14 cellular contexts compared by ENCODE assay signal in genomic region chr6:109303647-109304283, GRCh38.
A peak's percentile ranks its signal among the peaks of the same experiment; 100 is the strongest.
DNase-seq lines count a peak whose midpoint lies in the region; ATAC-seq, FAIRE-seq and TF ChIP-seq lines count a peak whose summit lies in the region.
"Had no signal": no experiment of that assay in that cellular context is flagged by ENCODE, and none has a peak within 500 bp of the region (broad histone marks: within the 10 kb centered on the region; RNA-seq: fewer than 3 reads in every experiment).

No MANE protein-coding gene starts in this region.

- TF ChIP-seq CTCF in mammary epithelial cell (conservative IDR thresholded peaks at IDR 0.05 in 1 of 2, IDR thresholded peaks at IDR 0.05 in 1 of 2; ENCODE audit: extremely low read depth in 1 of 2, insufficient read depth in 1 of 2, low read depth in 1 of 2, low read length in 2 of 2), result no peak

- BruUV-seq in mammary epithelial cell (replicated peaks; lab: Mats Ljungman, UMichigan), result no TSS peak

- H3K79me1 ChIP-seq in trophoblast cell (ENCODE audit: low read length), result no peaks in the 10 kb centered on the region

- no peak overlapping the region for H3K23ac ChIP-seq in trophoblast cell (ENCODE audit: low read length)

- in situ Hi-C loops in mammary epithelial cell (cut with MboI; ENCODE audit: low sequenced_read_pairs in 2 of 2), result no loop called here
- in situ Hi-C loops in ACHN (cut with HindIII; ENCODE audit: low pct_ligation_motif_present, low pct_unique_long_range_greater_than_20kb, low sequenced_read_pairs), result no loop called here

- intact Hi-C loops in mammary epithelial cell (cut with micrococcal nuclease), result no loop called here

- WGBS in mammary epithelial cell (ENCODE audit: low coverage, missing lambda C conversion rate), result 54% methylated on average over 6 of the region's 6 CpGs
- no CpG with 5 or more reads among the region's 6 CpGs for WGBS in trophoblast cell (ENCODE audit: extremely low coverage, insufficient coverage, insufficient read length)

- peak overlapping the region; percentile 4 for H3K4me3 ChIP-seq in Jurkat, Clone E6-1 (ENCODE audit: low read length)
- H3K4me3 ChIP-seq in mammary epithelial cell (replicated peaks in 1 of 3; ENCODE audit: insufficient read depth in 1 of 3, low read depth in 2 of 3, low read length in 3 of 3), result no peak overlapping the region
- no peak overlapping the region for H3K4me3 ChIP-seq in trophoblast cell (ENCODE audit: low read depth, low read length)
- H3K4me3 ChIP-seq: heart right ventricle had no signal

- H3K27me3 ChIP-seq in mammary epithelial cell (ENCODE audit: insufficient read depth, low read length), result peaks cover 2% of the 10 kb centered on the region
- H3K27me3 ChIP-seq in trophoblast cell (ENCODE audit: insufficient read depth, low read length), result no peaks in the 10 kb centered on the region
- H3K27me3 ChIP-seq: heart right ventricle had no signal

- H3K14ac ChIP-seq in trophoblast cell (ENCODE audit: low read length), result no peak overlapping the region

- no peak for TF ChIP-seq POLR2A in GM12892 (IDR thresholded peaks at IDR 0.05; ENCODE audit: low read depth, low read length)

- no peak for ATAC-seq in GM18517 (IDR thresholded peaks at IDR 0.05; ENCODE audit: unreplicated experiment)
- ATAC-seq: heart right ventricle had no signal

- H4K8ac ChIP-seq in trophoblast cell (ENCODE audit: low read depth, low read length), result no peak overlapping the region

- dilution Hi-C loops in mammary epithelial cell (cut with HindIII; ENCODE audit: low sequenced_read_pairs), result no loop called here

- H2AFZ ChIP-seq in mammary epithelial cell (ENCODE audit: low read depth, low read length), result peak overlapping the region; percentile 55
- H2AFZ ChIP-seq in trophoblast cell (ENCODE audit: insufficient read depth, low read length, poor library complexity), result no peak overlapping the region

- H3K9me3 ChIP-seq in mammary epithelial cell (replicated peaks; ENCODE audit: insufficient read depth, low read length), result no peaks in the 10 kb centered on the region
- H3K9me3 ChIP-seq in trophoblast cell (ENCODE audit: insufficient read depth, low read depth, low read length), result peaks cover 2% of the 10 kb centered on the region
- H3K9me3 ChIP-seq: heart right ventricle had no signal

- no peak overlapping the region for H2BK120ac ChIP-seq in trophoblast cell (ENCODE audit: insufficient read depth, low read length, poor library complexity)

- H2AK5ac ChIP-seq in trophoblast cell (ENCODE audit: low read length), result no peak overlapping the region

- H2BK12ac ChIP-seq in trophoblast cell (ENCODE audit: low read length), result no peak overlapping the region

- H3K4me1 ChIP-seq in mammary epithelial cell (ENCODE audit: insufficient read depth, low read length) (no peaks in the 10 kb centered on the region), trophoblast cell (ENCODE audit: control insufficient read depth in 1 of 2, insufficient read depth in 2 of 2, low read length in 2 of 2) (peaks cover 8 to 15% of the 10 kb centered on the region in 2 experiments)

- no peak overlapping the region for H3K27ac ChIP-seq in mammary epithelial cell (ENCODE audit: insufficient read depth, low read depth, low read length)
- peak overlapping the region; percentile 51 for H3K27ac ChIP-seq in trophoblast cell (ENCODE audit: low read depth, low read length)
- H3K27ac ChIP-seq: WERI-Rb-1 had no signal

- H4K91ac ChIP-seq in trophoblast cell (ENCODE audit: low read depth, low read length), result no peak overlapping the region

- no peak for FAIRE-seq in GM12892 (lab: Jason Lieb, UNC)
- FAIRE-seq: A204.1 had no signal

- H4K12ac ChIP-seq in trophoblast cell (ENCODE audit: low read depth, low read length), result no peak overlapping the region

- no peak overlapping the region for H2BK5ac ChIP-seq in trophoblast cell (ENCODE audit: low read depth, low read length, poor library complexity)

- no peak overlapping the region for H3K18ac ChIP-seq in trophoblast cell (ENCODE audit: low read length)

- no peak overlapping the region for H3K4me2 ChIP-seq in mammary epithelial cell (ENCODE audit: insufficient read depth, low read depth, low read length)
- no peak overlapping the region for H3K4me2 ChIP-seq in trophoblast cell (ENCODE audit: low read length)

- no peaks in the 10 kb centered on the region for H4K20me1 ChIP-seq in mammary epithelial cell (ENCODE audit: insufficient read depth, low read length)

- peak; percentile 31 for DNase-seq in NCI-H2107 treated with DMSO at 0.1 percent for 48 hours (lab: John Stamatoyannopoulos, UW; ENCODE audit: unreplicated experiment)
- no peak for DNase-seq in NCI-H2107 (lab: John Stamatoyannopoulos, UW)
- no peak for DNase-seq in Jurkat, Clone E6-1 (ENCODE audit: low read depth, low spot score)
- DNase-seq in mammary epithelial cell, result peak; percentile 2
- peak; percentile 75 to 89 for DNase-seq in trophoblast cell
- DNase-seq in ACHN, result no peak
- DNase-seq in GM12892 (ENCODE audit: insufficient read length), result no peak
- DNase-seq: GOT3, heart right ventricle, kidney glomerular epithelial cell, NCI-H2081 treated with DMSO at 0.1 percent for 48 hours had no signal

- H3K79me2 ChIP-seq in mammary epithelial cell (ENCODE audit: insufficient read depth, low read length) (no peaks in the 10 kb centered on the region), trophoblast cell (ENCODE audit: control insufficient read depth, insufficient read depth, low read length, poor library complexity) (no peaks in the 10 kb centered on the region)

- H3K9ac ChIP-seq in mammary epithelial cell (ENCODE audit: insufficient read depth, low read length), result no peak overlapping the region
- no peak overlapping the region for H3K9ac ChIP-seq in trophoblast cell (ENCODE audit: low read length)

- CTCF ChIA-PET in mammary epithelial cell (lab: Charles Lee; ENCODE audit: low non-redundant PET), result no interaction called here

- H3K4ac ChIP-seq in trophoblast cell (ENCODE audit: low read depth, low read length), result no peak overlapping the region

- H3K36me3 ChIP-seq in mammary epithelial cell (ENCODE audit: insufficient read depth, low read length) (no peaks in the 10 kb centered on the region), trophoblast cell (ENCODE audit: control insufficient read depth in 1 of 2, insufficient read depth in 2 of 2, low read length in 2 of 2) (no peaks in the 10 kb centered on the region)
- H3K36me3 ChIP-seq: heart right ventricle, WERI-Rb-1 had no signal

Comparison
In these comparisons a context has a peak if more than half of its experiments do, and no peak if none do; other contexts are left out.
1. DNase-seq: peak in NCI-H2107 treated with DMSO at 0.1 percent for 48 hours (single experiment), mammary epithelial cell (single experiment) and trophoblast cell (2 of 2); none in NCI-H2107 (single experiment), Jurkat, Clone E6-1 (single experiment), ACHN (single experiment) and GM12892 (single experiment).